2 cellular contexts compared by ENCODE assay signal in the genomic region with DNA sequence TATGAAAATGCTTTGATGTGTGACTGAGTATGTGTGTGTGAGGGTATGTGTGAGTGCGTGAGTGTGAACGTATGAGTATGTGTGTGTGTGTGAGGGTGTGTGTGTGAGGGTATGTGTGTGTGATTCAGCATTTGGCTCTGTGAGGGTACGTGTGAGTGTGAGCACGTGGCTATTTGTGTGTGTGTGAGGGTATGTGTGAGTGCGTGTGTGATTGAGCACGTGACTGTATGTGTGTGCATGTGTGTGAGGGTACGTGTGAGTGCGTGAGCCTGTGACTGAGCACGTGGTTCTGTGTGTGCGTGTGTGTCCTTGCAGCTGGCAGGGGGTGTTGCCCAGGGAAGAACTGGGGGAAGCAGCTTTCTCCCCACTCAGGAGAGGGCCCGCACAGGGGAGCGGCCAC.
TF ChIP-seq lines count a peak whose summit lies in the region.

No MANE protein-coding gene starts in this region.

TF ChIP-seq in HepG2, 621 proteins besides CTCF, POLR2A, EP300 and RAD21:
- no peak for TF ChIP-seq PLRG1 (conservative IDR thresholded peaks at IDR 0.05)
- TF ChIP-seq, protein P1, sequence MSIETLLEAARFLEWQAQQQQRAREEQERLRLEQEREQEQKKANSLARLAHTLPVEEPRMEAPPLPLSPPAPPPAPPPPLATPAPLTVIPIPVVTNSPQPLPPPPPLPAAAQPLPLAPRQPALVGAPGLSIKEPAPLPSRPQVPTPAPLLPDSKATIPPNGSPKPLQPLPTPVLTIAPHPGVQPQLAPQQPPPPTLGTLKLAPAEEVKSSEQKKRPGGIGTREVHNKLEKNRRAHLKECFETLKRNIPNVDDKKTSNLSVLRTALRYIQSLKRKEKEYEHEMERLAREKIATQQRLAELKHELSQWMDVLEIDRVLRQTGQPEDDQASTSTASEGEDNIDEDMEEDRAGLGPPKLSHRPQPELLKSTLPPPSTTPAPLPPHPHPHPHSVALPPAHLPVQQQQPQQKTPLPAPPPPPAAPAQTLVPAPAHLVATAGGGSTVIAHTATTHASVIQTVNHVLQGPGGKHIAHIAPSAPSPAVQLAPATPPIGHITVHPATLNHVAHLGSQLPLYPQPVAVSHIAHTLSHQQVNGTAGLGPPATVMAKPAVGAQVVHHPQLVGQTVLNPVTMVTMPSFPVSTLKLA (IDR thresholded peaks at IDR 0.05) = peak; percentile 83
TF ChIP-seq in HepG2: peak in this region for 1.

TF ChIP-seq in IMR-90, 13 proteins besides CTCF, POLR2A, EP300 and RAD21:
- TF ChIP-seq, protein P2, sequence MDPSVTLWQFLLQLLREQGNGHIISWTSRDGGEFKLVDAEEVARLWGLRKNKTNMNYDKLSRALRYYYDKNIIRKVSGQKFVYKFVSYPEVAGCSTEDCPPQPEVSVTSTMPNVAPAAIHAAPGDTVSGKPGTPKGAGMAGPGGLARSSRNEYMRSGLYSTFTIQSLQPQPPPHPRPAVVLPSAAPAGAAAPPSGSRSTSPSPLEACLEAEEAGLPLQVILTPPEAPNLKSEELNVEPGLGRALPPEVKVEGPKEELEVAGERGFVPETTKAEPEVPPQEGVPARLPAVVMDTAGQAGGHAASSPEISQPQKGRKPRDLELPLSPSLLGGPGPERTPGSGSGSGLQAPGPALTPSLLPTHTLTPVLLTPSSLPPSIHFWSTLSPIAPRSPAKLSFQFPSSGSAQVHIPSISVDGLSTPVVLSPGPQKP (IDR thresholded peaks at IDR 0.05; ENCODE audit: borderline replicate concordance, low read depth, low read length) = no peak
- TF ChIP-seq MAFK (IDR thresholded peaks at IDR 0.05; ENCODE audit: low read depth, low read length) (no peak), RFX5 (IDR thresholded peaks at IDR 0.05; ENCODE audit: low read depth, low read length) (no peak), FOS (IDR thresholded peaks at IDR 0.05; ENCODE audit: low read depth, low read length) (no peak), MAZ (IDR thresholded peaks at IDR 0.05; ENCODE audit: borderline replicate concordance, low read depth, low read length) (no peak), CHD1 (IDR thresholded peaks at IDR 0.05; ENCODE audit: low read depth, low read length) (no peak), NFE2L2 (IDR thresholded peaks at IDR 0.05; ENCODE audit: low read depth, low read length) (no peak), MXI1 (IDR thresholded peaks at IDR 0.05; ENCODE audit: borderline replicate concordance, low read depth, low read length) (no peak), CEBPB (IDR thresholded peaks at IDR 0.05; ENCODE audit: low read depth, low read length) (no peak), BHLHE40 (IDR thresholded peaks at IDR 0.05; ENCODE audit: low read depth, low read length) (no peak), SMC3 (IDR thresholded peaks at IDR 0.05; ENCODE audit: low read depth, low read length) (no peak)
- TF ChIP-seq, protein P3, sequence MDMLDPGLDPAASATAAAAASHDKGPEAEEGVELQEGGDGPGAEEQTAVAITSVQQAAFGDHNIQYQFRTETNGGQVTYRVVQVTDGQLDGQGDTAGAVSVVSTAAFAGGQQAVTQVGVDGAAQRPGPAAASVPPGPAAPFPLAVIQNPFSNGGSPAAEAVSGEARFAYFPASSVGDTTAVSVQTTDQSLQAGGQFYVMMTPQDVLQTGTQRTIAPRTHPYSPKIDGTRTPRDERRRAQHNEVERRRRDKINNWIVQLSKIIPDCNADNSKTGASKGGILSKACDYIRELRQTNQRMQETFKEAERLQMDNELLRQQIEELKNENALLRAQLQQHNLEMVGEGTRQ (IDR thresholded peaks at IDR 0.05; ENCODE audit: low read depth, low read length) = no peak
